8 cellular contexts compared by ENCODE assay signal in the genomic region with DNA sequence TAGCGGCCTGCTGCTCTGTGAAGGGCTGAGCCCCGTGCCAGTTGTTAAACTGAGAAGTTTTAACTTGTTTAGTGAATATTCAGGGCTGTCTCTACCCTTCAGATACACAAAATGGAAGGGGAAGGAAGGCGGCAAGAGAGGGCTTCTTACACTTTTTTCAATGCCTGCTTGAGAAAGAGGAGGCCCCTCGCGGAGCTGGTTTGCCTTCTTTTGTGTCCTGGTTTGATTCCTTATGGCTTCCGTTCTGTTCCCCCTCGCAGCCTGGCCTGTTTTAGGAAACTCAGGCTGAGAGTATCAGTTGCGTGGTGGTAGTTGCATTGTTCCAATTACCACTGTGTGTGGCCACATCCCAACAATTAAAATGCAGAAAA. TPM values are rescaled to one million over a fixed set of nuclear protein-coding genes. Genes with fewer than 3 reads are reported as not detected.
A peak's percentile ranks its signal among the peaks of the same experiment; 100 is the strongest.
DNase-seq lines count a peak whose midpoint lies in the region; ATAC-seq, FAIRE-seq and TF ChIP-seq lines count a peak whose summit lies in the region.

No MANE protein-coding gene starts in this region.

- TF ChIP-seq RAD21 in A549 (conservative IDR thresholded peaks at IDR 0.05 in 1 of 2, IDR thresholded peaks at IDR 0.05 in 1 of 2) (no peak), K562 (CRISPR knock-in tag; conservative IDR thresholded peaks at IDR 0.05 in 1 of 2, IDR thresholded peaks at IDR 0.05 in 1 of 2) (no peak)

- peaks cover 5% of the 10 kb centered on the region for H3K9me1 ChIP-seq in K562 (ENCODE audit: control insufficient read depth, insufficient read depth, low read length)

- 0 out of 2 replicates have a peak, but pooled peaks cover 7% of the 10 kb centered on the region for H4K20me1 ChIP-seq in K562 (replicated peaks; ENCODE audit: control insufficient read depth, insufficient read depth, low read length)

- in situ Hi-C loops in K562 (cut with MboI): no loop called here

- 80% methylated on average over 8 of the region's 8 CpGs for WGBS in A549 (ENCODE audit: missing lambda C conversion rate)
- 0% methylated on average over 8 of the region's 8 CpGs for WGBS in K562 (ENCODE audit: insufficient coverage, low coverage, missing lambda C conversion rate)
- WGBS in right lobe of liver (ENCODE audit: insufficient coverage, low coverage, low lambda C conversion rate, missing lambda C conversion rate): 31% methylated on average over 8 of the region's 8 CpGs
- WGBS in tibial nerve, 2 donors: 1 to 5% methylated on average over 8 of the region's 8 CpGs

- H3K36me3 ChIP-seq in K562 (ENCODE audit: control insufficient read depth, insufficient read depth, low read length) (peaks cover 39% of the 10 kb centered on the region), right lobe of liver (peaks cover 0 to 29% (median 5%) of the 10 kb centered on the region in 4 donors), tibial nerve (peaks cover 0 to 30% (median 0%) of the 10 kb centered on the region in 3 donors)

- peak overlapping the region; percentile 91 to 96 for H3K9ac ChIP-seq in K562 (ENCODE audit: insufficient read depth in 1 of 2, low read depth in 2 of 2, low read length in 2 of 2)

- no peak for TF ChIP-seq EP300 in A549 (IDR thresholded peaks at IDR 0.05)
- no peak for TF ChIP-seq EP300 in K562 (IDR thresholded peaks at IDR 0.05; ENCODE audit: low read length)
- TF ChIP-seq EP300 in tibial nerve (IDR thresholded peaks at IDR 0.05): no peak

- peaks cover 26% of the 10 kb centered on the region; the same call in 2 of the 3 replicates for H3K4me1 ChIP-seq in A549
- H3K4me1 ChIP-seq in K562 (replicated peaks in 1 of 2; ENCODE audit: control insufficient read depth in 2 of 2, insufficient read depth in 2 of 2, low read length in 2 of 2): peaks cover 9 to 28% of the 10 kb centered on the region in 2 experiments
- H3K4me1 ChIP-seq in right lobe of liver: peaks cover 0 to 13% (median 4%) of the 10 kb centered on the region in 4 donors
- H3K4me1 ChIP-seq in tibial nerve: peaks cover 0 to 35% (median 13%) of the 10 kb centered on the region in 4 donors

- no peak for FAIRE-seq in A549 (lab: Jason Lieb, UNC)
- FAIRE-seq in K562 (lab: Jason Lieb, UNC): no peak

- POLR2A ChIA-PET in A549 (lab: Yijun Ruan, JAX): interaction anchor here (1.3 to 3.6 kb wide), 3 partner anchors 10 to 125 kb away, joined by 3 to 68 read pairs (median 36); a partner anchor contains a TSS
- POLR2A ChIA-PET in K562 (lab: Yijun Ruan, JAX): interaction anchor here (0.6 to 7.9 kb wide), 27 partner anchors 8 to 190 kb away, joined by 3 to 416 read pairs (median 4); a partner anchor contains a TSS

- TSS peak; percentile 57 for BruUV-seq in K562 (replicated peaks; lab: Mats Ljungman, UMichigan)

- TF ChIP-seq POLR2A in A549 (IDR thresholded peaks at IDR 0.05; ENCODE audit: low read length) (no peak), K562 (conservative IDR thresholded peaks at IDR 0.05) (no peak), right lobe of liver (IDR thresholded peaks at IDR 0.05) (no peak), tibial nerve (IDR thresholded peaks at IDR 0.05) (no peak)

- TF ChIP-seq CTCF in A549 (IDR thresholded peaks at IDR 0.05) (no peak), HFF-Myc (IDR thresholded peaks at IDR 0.05; ENCODE audit: low read depth, low read length, missing control alignments) (no peak), K562 (IDR thresholded peaks at IDR 0.05 in 2 of 3, conservative IDR thresholded peaks at IDR 0.05 in 1 of 3; ENCODE audit: insufficient read depth in 2 of 3, low read depth in 1 of 3, low read length in 3 of 3) (no peak), right lobe of liver (IDR thresholded peaks at IDR 0.05) (no peak), tibial nerve (IDR thresholded peaks at IDR 0.05) (no peak)

- H3K27me3 ChIP-seq in K562 (ENCODE audit: control insufficient read depth in 2 of 2, insufficient read depth in 2 of 2, low read length in 2 of 2) (no peaks in the 10 kb centered on the region), right lobe of liver (no peaks in the 10 kb centered on the region), tibial nerve (no peaks in the 10 kb centered on the region)

- CTCF ChIA-PET in A549 (lab: Yijun Ruan, JAX): interaction anchor here (1.0 to 13.3 kb wide), 3 partner anchors 14 to 206 kb away, joined by 3 to 197 read pairs (median 4); a partner anchor contains a TSS
- CTCF ChIA-PET in K562 (lab: Yijun Ruan, JAX; ENCODE audit: low intra/inter-chr PET ratio): interaction anchor here (5.4 kb wide), 1 partner anchor 14 kb away, joined by 31 read pairs; a partner anchor contains a TSS

- peak overlapping the region; percentile 92 to 99 for H3K27ac ChIP-seq in A549
- peak overlapping the region; percentile 97 for H3K27ac ChIP-seq in K562 (ENCODE audit: extremely low read depth, low read depth, low read length)
- H3K27ac ChIP-seq in right lobe of liver: peak overlapping the region in 2 of 3 donors; percentile 98 to 99
- peak overlapping the region; percentile 90 to 99 (median 97) for H3K27ac ChIP-seq in tibial nerve

- no peak for ATAC-seq in A549
- ATAC-seq in K562: peak; percentile 1; the same call in 2 of the 3 replicates
- ATAC-seq in right lobe of liver: no peak
- no peak for ATAC-seq in GM21447 (IDR thresholded peaks at IDR 0.05; ENCODE audit: unreplicated experiment)

- DNase-seq in A549 (ENCODE audit: low read depth in 1 of 2, low spot score in 1 of 2) (no peak), HFF-Myc (ENCODE audit: extremely low read depth, low read depth) (no peak), K562 (ENCODE audit: extremely low read depth in 1 of 4, low spot score in 3 of 4) (peak in 1 of 4 experiments; percentile 28), right lobe of liver (no peak), tibial nerve (ENCODE audit: low spot score in 2 of 2) (peak in 1 of 2 donors; percentile 22), mucosa of gallbladder (ENCODE audit: low spot score) (no peak), 8988T (no peak)

- H3K4me3 ChIP-seq in A549: peak overlapping the region; percentile 82
- peak overlapping the region; percentile 82 for H3K4me3 ChIP-seq in HFF-Myc (replicated peaks; ENCODE audit: low read depth, low read length)
- H3K4me3 ChIP-seq in K562: peak overlapping the region; percentile 63
- H3K4me3 ChIP-seq in right lobe of liver: peak overlapping the region; percentile 68 to 84 (median 81)
- peak overlapping the region; percentile 66 to 92 (median 78) for H3K4me3 ChIP-seq in tibial nerve

- intact Hi-C loops in K562 (cut with micrococcal nuclease) (loop anchor here (2.0 kb wide), 1 partner anchor 14 kb away; a partner anchor contains a TSS), right lobe of liver (cut with DNase I) (no loop called here)

- H3K4me2 ChIP-seq in A549 (peak overlapping the region; percentile 96), K562 (ENCODE audit: insufficient read depth, low read length) (peak overlapping the region; percentile 99)

- peak overlapping the region; percentile 32; the same call in 1 of the 2 replicates for H2AFZ ChIP-seq in K562 (ENCODE audit: low read depth, low read length)

- peaks cover 39% of the 10 kb centered on the region for H3K79me2 ChIP-seq in K562 (ENCODE audit: control insufficient read depth, insufficient read depth, low read length)

- H3K9me3 ChIP-seq in A549 (no peaks in the 10 kb centered on the region), K562 (replicated peaks; ENCODE audit: control insufficient read depth, insufficient read depth, low read depth, low read length) (no peaks in the 10 kb centered on the region), right lobe of liver (no peaks in the 10 kb centered on the region), tibial nerve (no peaks in the 10 kb centered on the region)

RNA-seq across cellular contexts. Expression of a gene that starts 1.0 kb away (rescaled TPM):
- polyA plus RNA-seq in A549 (2011; rRNA removed): 24.5 and 24.9 TPM in 2 replicates
- 13.4 and 18.7 TPM in 2 replicates for polyA plus RNA-seq in A549 (2012; cell fraction: cytosol; rRNA removed)
- 29.8 and 32.6 TPM in 2 replicates for polyA plus RNA-seq in A549 (2012; cell fraction: nucleus; rRNA removed)
- 21.9 to 25.7 TPM (median 24.7 TPM) in 3 replicates for polyA plus RNA-seq in A549 (2017; fragmentation: RNase III; extraction: RNeasy Plus Mini Kit Qiagen cat#74134 plus additional on column Dnase treatment)
- polyA minus RNA-seq in A549 (2011; rRNA and poly(A)+ RNA removed): 27.2 and 29.0 TPM in 2 replicates
- total RNA-seq in K562 (2011; cell fraction: chromatin; rRNA removed; ENCODE audit: low replicate concordance): 66.4 and 73.2 TPM in 2 replicates
- total RNA-seq in K562 (2011; cell fraction: nucleolus; rRNA removed): 47.4 and 56.7 TPM in 2 replicates
- 59.0 and 85.2 TPM in 2 replicates for total RNA-seq in K562 (2011; cell fraction: nucleoplasm; rRNA removed)
- 27.8 and 32.3 TPM in 2 replicates for total RNA-seq in K562 (2014; rRNA removed)
- total RNA-seq in K562 (2014; rRNA removed; fragmentation: Illumina TruSeq; extraction: Trizol): 21.6 and 22.0 TPM in 2 replicates
- 24.2 and 24.4 TPM in 2 replicates for total RNA-seq in K562 (2015; rRNA removed; fragmentation: Illumina TruSeq; extraction: Trizol)
- 34.6 and 38.5 TPM in 2 replicates for total RNA-seq in K562 (2021)
- 29.8 and 35.4 TPM in 2 replicates for polyA plus RNA-seq in K562 (2011; rRNA removed)
- 30.8 and 34.3 TPM in 2 replicates for polyA plus RNA-seq in K562 (2011; cell fraction: cytosol; rRNA removed)
- polyA plus RNA-seq in K562 (2011; cell fraction: nucleus; rRNA removed): 50.4 and 51.1 TPM in 2 replicates
- 27.2 and 33.5 TPM in 2 replicates for polyA plus RNA-seq in K562 (2012)
- polyA plus RNA-seq in K562 (2014; fragmentation: Illumina TruSeq; extraction: Trizol): 30.0 and 37.3 TPM in 2 replicates
- polyA plus RNA-seq in K562 (2014; fragmentation: Nextera tagmentation; extraction: Ambion mirVana): 10 to 100 TPM in 1 of 2 experiments, 1 to 10 TPM in 1; 9.7 to 11.1 TPM
- 24.1 and 25.2 TPM in 2 replicates for polyA plus RNA-seq in K562 (2014; rRNA removed)
- 34.5 and 38.7 TPM in 2 replicates for polyA minus RNA-seq in K562 (2011; rRNA and poly(A)+ RNA removed)
- polyA minus RNA-seq in K562 (2011; cell fraction: cytosol; rRNA and poly(A)+ RNA removed): 23.4 and 24.0 TPM in 2 replicates
- polyA minus RNA-seq in K562 (2011; cell fraction: nucleus; rRNA and poly(A)+ RNA removed): 16.0 and 25.7 TPM in 2 replicates
- 10 to 100 TPM in 2 of 6 experiments, 1 to 10 TPM in 4; 7.2 to 15.8 (median 8.7) TPM for total RNA-seq in right lobe of liver
- total RNA-seq in tibial nerve: 10 to 100 TPM; 15.5 to 39.1 (median 21.6) TPM
- 29.2 TPM for total RNA-seq in mucosa of gallbladder

RNA-seq across cellular contexts. Expression of a gene that starts 7.5 kb away (rescaled TPM):
- polyA plus RNA-seq in A549 (2011; rRNA removed): 19.3 and 20.5 TPM in 2 replicates
- 7.9 and 8.8 TPM in 2 replicates for polyA plus RNA-seq in A549 (2012; cell fraction: cytosol; rRNA removed)
- 8.1 and 11.4 TPM in 2 replicates for polyA plus RNA-seq in A549 (2012; cell fraction: nucleus; rRNA removed)
- polyA plus RNA-seq in A549 (2017; fragmentation: RNase III; extraction: RNeasy Plus Mini Kit Qiagen cat#74134 plus additional on column Dnase treatment): 11.2 to 12.7 TPM (median 12.6 TPM) in 3 replicates
- 9.4 and 10.0 TPM in 2 replicates for polyA minus RNA-seq in A549 (2011; rRNA and poly(A)+ RNA removed)
- 53.6 and 67.9 TPM in 2 replicates for total RNA-seq in K562 (2011; cell fraction: chromatin; rRNA removed; ENCODE audit: low replicate concordance)
- total RNA-seq in K562 (2011; cell fraction: nucleolus; rRNA removed): 36.5 and 42.0 TPM in 2 replicates
- 44.7 and 47.3 TPM in 2 replicates for total RNA-seq in K562 (2011; cell fraction: nucleoplasm; rRNA removed)
- total RNA-seq in K562 (2014; rRNA removed): 19.1 and 19.5 TPM in 2 replicates
- total RNA-seq in K562 (2014; rRNA removed; fragmentation: Illumina TruSeq; extraction: Trizol): 32.3 and 41.4 TPM in 2 replicates
- total RNA-seq in K562 (2015; rRNA removed; fragmentation: Illumina TruSeq; extraction: Trizol): 22.5 and 23.1 TPM in 2 replicates
- 18.2 and 19.6 TPM in 2 replicates for total RNA-seq in K562 (2021)
- polyA plus RNA-seq in K562 (2011; rRNA removed): 62.1 and 63.7 TPM in 2 replicates
- 20.8 and 34.2 TPM in 2 replicates for polyA plus RNA-seq in K562 (2011; cell fraction: cytosol; rRNA removed)
- polyA plus RNA-seq in K562 (2011; cell fraction: nucleus; rRNA removed): 28.3 and 39.5 TPM in 2 replicates
- polyA plus RNA-seq in K562 (2012): 16.0 and 26.9 TPM in 2 replicates
- 30.1 and 31.9 TPM in 2 replicates for polyA plus RNA-seq in K562 (2014; fragmentation: Illumina TruSeq; extraction: Trizol)
- 10 to 100 TPM; 32.2 to 50.4 TPM for polyA plus RNA-seq in K562 (2014; fragmentation: Nextera tagmentation; extraction: Ambion mirVana)
- polyA plus RNA-seq in K562 (2014; rRNA removed): 25.7 and 29.3 TPM in 2 replicates
- 36.9 and 39.8 TPM in 2 replicates for polyA minus RNA-seq in K562 (2011; rRNA and poly(A)+ RNA removed)
- 11.8 and 15.7 TPM in 2 replicates for polyA minus RNA-seq in K562 (2011; cell fraction: cytosol; rRNA and poly(A)+ RNA removed)
- 16.7 and 32.9 TPM in 2 replicates for polyA minus RNA-seq in K562 (2011; cell fraction: nucleus; rRNA and poly(A)+ RNA removed)
- under 1 TPM in 3 of 6 experiments, not detected in 3; 0.18 to 0.43 (median 0.24) TPM for total RNA-seq in right lobe of liver
- total RNA-seq in tibial nerve: under 1 TPM in 1 of 4 donors, not detected in 3; 0.60 TPM
- total RNA-seq in mucosa of gallbladder: 0.37 TPM

RNA-seq across cellular contexts. Expression of a gene that starts 13.4 kb away (rescaled TPM):
- 50.6 and 52.5 TPM in 2 replicates for polyA plus RNA-seq in A549 (2011; rRNA removed)
- polyA plus RNA-seq in A549 (2012; cell fraction: cytosol; rRNA removed): 17.9 and 23.5 TPM in 2 replicates
- 18.4 and 28.9 TPM in 2 replicates for polyA plus RNA-seq in A549 (2012; cell fraction: nucleus; rRNA removed)
- 35.4 to 38.1 TPM (median 37.4 TPM) in 3 replicates for polyA plus RNA-seq in A549 (2017; fragmentation: RNase III; extraction: RNeasy Plus Mini Kit Qiagen cat#74134 plus additional on column Dnase treatment)
- 60.8 and 61.3 TPM in 2 replicates for polyA minus RNA-seq in A549 (2011; rRNA and poly(A)+ RNA removed)
- total RNA-seq in K562 (2011; cell fraction: chromatin; rRNA removed; ENCODE audit: low replicate concordance): 130 and 189 TPM in 2 replicates
- 54.5 and 69.0 TPM in 2 replicates for total RNA-seq in K562 (2011; cell fraction: nucleolus; rRNA removed)
- 74.8 and 83.1 TPM in 2 replicates for total RNA-seq in K562 (2011; cell fraction: nucleoplasm; rRNA removed)
- total RNA-seq in K562 (2014; rRNA removed): 34.5 and 38.0 TPM in 2 replicates
- 51.6 and 65.4 TPM in 2 replicates for total RNA-seq in K562 (2014; rRNA removed; fragmentation: Illumina TruSeq; extraction: Trizol)
- 48.8 and 51.2 TPM in 2 replicates for total RNA-seq in K562 (2015; rRNA removed; fragmentation: Illumina TruSeq; extraction: Trizol)
- total RNA-seq in K562 (2021): 54.8 and 62.7 TPM in 2 replicates
- 41.9 and 49.6 TPM in 2 replicates for polyA plus RNA-seq in K562 (2011; rRNA removed)
- 18.9 and 27.7 TPM in 2 replicates for polyA plus RNA-seq in K562 (2011; cell fraction: cytosol; rRNA removed)
- 44.4 and 52.8 TPM in 2 replicates for polyA plus RNA-seq in K562 (2011; cell fraction: nucleus; rRNA removed)
- 40.9 and 44.5 TPM in 2 replicates for polyA plus RNA-seq in K562 (2012)
- 61.8 and 62.8 TPM in 2 replicates for polyA plus RNA-seq in K562 (2014; fragmentation: Illumina TruSeq; extraction: Trizol)
- polyA plus RNA-seq in K562 (2014; fragmentation: Nextera tagmentation; extraction: Ambion mirVana): 10 to 100 TPM; 13.8 to 15.0 TPM
- 38.3 and 40.4 TPM in 2 replicates for polyA plus RNA-seq in K562 (2014; rRNA removed)
- 95.2 and 126 TPM in 2 replicates for polyA minus RNA-seq in K562 (2011; rRNA and poly(A)+ RNA removed)
- polyA minus RNA-seq in K562 (2011; cell fraction: cytosol; rRNA and poly(A)+ RNA removed): 49.3 and 51.5 TPM in 2 replicates
- 22.1 and 37.5 TPM in 2 replicates for polyA minus RNA-seq in K562 (2011; cell fraction: nucleus; rRNA and poly(A)+ RNA removed)
- 10 to 100 TPM; 13.7 to 19.7 (median 18.3) TPM for total RNA-seq in right lobe of liver
- 10 to 100 TPM; 62.7 to 65.3 (median 62.9) TPM for total RNA-seq in tibial nerve
- total RNA-seq in mucosa of gallbladder: 65.8 TPM

Comparison
In these comparisons a context has a peak if more than half of its experiments do, and no peak if none do; other contexts are left out.
1. RNA of a gene that starts 7.5 kb away (total RNA-seq): 18.2 to 67.9 TPM in K562; 0.37 TPM in mucosa of gallbladder (single experiment), 0.60 TPM in tibial nerve and 0.18 to 0.43 TPM in right lobe of liver; every median in the first group is over 10 times any median in the second.
2. Peak in every context shown above with its lines, with median percentiles within 50 percentile points of each other: H3K27ac ChIP-seq and H3K4me3 ChIP-seq.